8 cellular contexts compared by ENCODE assay signal in the genomic region with DNA sequence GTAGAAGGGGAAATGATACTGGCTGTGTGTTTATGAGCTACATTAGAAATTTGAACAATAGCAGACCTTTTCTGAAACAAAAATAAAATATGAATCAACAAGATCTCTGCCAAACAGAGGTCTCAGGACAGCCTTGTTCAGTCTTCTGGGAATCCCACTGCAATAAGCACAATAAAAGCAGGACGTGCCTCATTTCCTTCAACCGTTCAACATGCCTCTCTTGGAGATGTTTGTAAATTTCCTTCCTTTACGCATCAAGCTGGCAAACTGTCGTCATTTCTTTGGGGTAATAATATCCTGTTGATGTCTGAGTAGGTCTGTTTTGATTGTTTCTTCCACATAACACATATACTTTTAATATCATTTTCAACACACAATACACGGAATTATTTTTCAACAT.
DNase-seq lines count a peak whose midpoint lies in the region; ATAC-seq, FAIRE-seq and TF ChIP-seq lines count a peak whose summit lies in the region.

No MANE protein-coding gene starts in this region.

- peaks cover 12 to 16% of the 10 kb centered on the region in 2 donors for H3K4me1 Mint-ChIP-seq in natural killer cell treated with Interleukin-12 subunit alpha and Interleukin-12 subunit beta and Interleukin-15 and Interleukin-18, amount 100 ng/mL, for 72 hours (ENCODE audit: low read depth in 2 of 2)

- dilution Hi-C loops in endothelial cell of umbilical vein (cut with MboI; ENCODE audit: extremely low pct_ligation_motif_present, low sequenced_read_pairs): no loop called here

- H4K20me1 ChIP-seq in BLaER1: no peaks in the 10 kb centered on the region
- H4K20me1 ChIP-seq in endothelial cell of umbilical vein (replicated peaks; ENCODE audit: control insufficient read depth, extremely low read depth, insufficient read depth, low read length): no peaks in the 10 kb centered on the region

- no peaks in the 10 kb centered on the region for H3K36me3 Mint-ChIP-seq in natural killer cell treated with Interleukin-12 subunit alpha and Interleukin-12 subunit beta and Interleukin-15 and Interleukin-18, amount 100 ng/mL, for 72 hours

- H3K4me2 ChIP-seq in BLaER1 (peak overlapping the region; percentile 94), endothelial cell of umbilical vein (ENCODE audit: insufficient read depth, low read length) (peak overlapping the region; percentile 97)

- CTCF ChIA-PET in endothelial cell of umbilical vein (lab: Charles Lee): interaction anchor here (0.7 to 3.5 kb wide), 12 partner anchors 10 to 414 kb away, joined by 3 to 20 read pairs (median 4); no protein-coding TSS in a partner anchor

- 0 out of 2 replicates have a peak, but pooled peaks cover 4% of the 10 kb centered on the region for H3K9me3 ChIP-seq in BLaER1
- H3K9me3 ChIP-seq in endothelial cell of umbilical vein (replicated peaks; ENCODE audit: control insufficient read depth, insufficient read depth, low read length): no peaks in the 10 kb centered on the region

- H2AFZ ChIP-seq in endothelial cell of umbilical vein (ENCODE audit: low read depth, low read length): no peak overlapping the region

- intact Hi-C loops in endothelial cell of umbilical vein (cut with micrococcal nuclease): loop anchor here (1.0 to 5.0 kb wide), 19 partner anchors 11 to 1064 kb away; a partner anchor contains a TSS

- POLR2A ChIA-PET in endothelial cell of umbilical vein (lab: Charles Lee): interaction anchor here (0.6 to 1.4 kb wide), 7 partner anchors 10 to 109 kb away, joined by 3 to 6 read pairs (median 3); no protein-coding TSS in a partner anchor

- H3K27me3 Mint-ChIP-seq in natural killer cell treated with Interleukin-12 subunit alpha and Interleukin-12 subunit beta and Interleukin-15 and Interleukin-18, amount 100 ng/mL, for 72 hours: no peaks in the 10 kb centered on the region

- BruUV-seq in endothelial cell of umbilical vein (replicated peaks; lab: Mats Ljungman, UMichigan): no TSS peak

- DNase-seq in NCI-H460 (ENCODE audit: extremely low read depth, low read depth) (peak; percentile 51), endothelial cell of umbilical vein (ENCODE audit: low read depth, low spot score) (peak; percentile 100), NCI-H524 (lab: John Stamatoyannopoulos, UW) (no peak), NCI-H1694 (lab: John Stamatoyannopoulos, UW) (no peak)
- no peak for DNase-seq in natural killer cell treated with Interleukin-12 subunit alpha and Interleukin-12 subunit beta and Interleukin-15 and Interleukin-18, amount 100 ng/mL, for 72 hours (ENCODE audit: low spot score)

- H3K4me1 ChIP-seq in BLaER1 (peaks cover 86% of the 10 kb centered on the region), endothelial cell of umbilical vein (ENCODE audit: control insufficient read depth, extremely low read depth, insufficient read depth, low read length) (peaks cover 60% of the 10 kb centered on the region)

- peak overlapping the region; percentile 62 for H3K4me3 ChIP-seq in BLaER1
- H3K4me3 ChIP-seq in endothelial cell of umbilical vein (replicated peaks in 1 of 3; ENCODE audit: insufficient read depth in 1 of 3, low read depth in 1 of 3, low read length in 3 of 3): peak overlapping the region in 1 of 3 experiments; percentile 55

- no peak for TF ChIP-seq CTCF in endothelial cell of umbilical vein (IDR thresholded peaks at IDR 0.05; ENCODE audit: extremely low read depth in 1 of 2, insufficient read depth in 1 of 2, low read depth in 1 of 2, low read length in 2 of 2)

- H3K27me3 ChIP-seq in BLaER1: no peaks in the 10 kb centered on the region
- no peaks in the 10 kb centered on the region for H3K27me3 ChIP-seq in endothelial cell of umbilical vein (ENCODE audit: control insufficient read depth in 2 of 2, insufficient read depth in 2 of 2, low read length in 2 of 2)

- H3K27ac ChIP-seq in BLaER1 (peak overlapping the region; percentile 94), endothelial cell of umbilical vein (ENCODE audit: insufficient read depth, low read depth, low read length) (peak overlapping the region; percentile 96)

- H3K27ac Mint-ChIP-seq in natural killer cell treated with Interleukin-12 subunit alpha and Interleukin-12 subunit beta and Interleukin-15 and Interleukin-18, amount 100 ng/mL, for 72 hours: peak overlapping the region; percentile 42 to 66

- H3K4me3 Mint-ChIP-seq in natural killer cell treated with Interleukin-12 subunit alpha and Interleukin-12 subunit beta and Interleukin-15 and Interleukin-18, amount 100 ng/mL, for 72 hours: peak overlapping the region; percentile 66

- peaks cover 10% of the 10 kb centered on the region for H3K36me3 ChIP-seq in BLaER1
- no peaks in the 10 kb centered on the region for H3K36me3 ChIP-seq in endothelial cell of umbilical vein (ENCODE audit: control insufficient read depth in 2 of 2, extremely low read depth in 1 of 2, insufficient read depth in 2 of 2, low read length in 2 of 2)

- H3K9me1 ChIP-seq in endothelial cell of umbilical vein (replicated peaks; ENCODE audit: control insufficient read depth, extremely low read depth, insufficient read depth, low read length): no peaks in the 10 kb centered on the region

- no peak for ATAC-seq in natural killer cell treated with Interleukin-12 subunit alpha and Interleukin-12 subunit beta and Interleukin-15 and Interleukin-18, amount 100 ng/mL, for 72 hours
- no peak for ATAC-seq in GM19463 (IDR thresholded peaks at IDR 0.05; ENCODE audit: unreplicated experiment)
- no peak for ATAC-seq in GM19397 (IDR thresholded peaks at IDR 0.05; ENCODE audit: unreplicated experiment)

- FAIRE-seq in endothelial cell of umbilical vein (lab: Jason Lieb, UNC): peak; percentile 94

- peaks cover 47% of the 10 kb centered on the region for H3K79me2 ChIP-seq in endothelial cell of umbilical vein (ENCODE audit: control insufficient read depth, insufficient read depth, low read length)

- TF ChIP-seq POLR2A in endothelial cell of umbilical vein (IDR thresholded peaks at IDR 0.05; ENCODE audit: low read depth, low read length): peak; percentile 68

- no peaks in the 10 kb centered on the region for H3K9me3 Mint-ChIP-seq in natural killer cell treated with Interleukin-12 subunit alpha and Interleukin-12 subunit beta and Interleukin-15 and Interleukin-18, amount 100 ng/mL, for 72 hours

- H3K9ac ChIP-seq in BLaER1 (peak overlapping the region; percentile 85), endothelial cell of umbilical vein (replicated peaks; ENCODE audit: extremely low read depth, insufficient read depth, low read length) (peak overlapping the region; percentile 100)

TF ChIP-seq in endothelial cell of umbilical vein, 7 proteins besides CTCF, POLR2A, EP300 and RAD21:
- TF ChIP-seq, protein P1, sequence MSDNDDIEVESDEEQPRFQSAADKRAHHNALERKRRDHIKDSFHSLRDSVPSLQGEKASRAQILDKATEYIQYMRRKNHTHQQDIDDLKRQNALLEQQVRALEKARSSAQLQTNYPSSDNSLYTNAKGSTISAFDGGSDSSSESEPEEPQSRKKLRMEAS (IDR thresholded peaks at IDR 0.05; ENCODE audit: insufficient read depth, insufficient read length): no peak
- TF ChIP-seq FOS (IDR thresholded peaks at IDR 0.05; ENCODE audit: borderline replicate concordance, insufficient read depth, low read length) (peak; percentile 94), POLR2AphosphoS5 (IDR thresholded peaks at IDR 0.05; ENCODE audit: insufficient read depth, low read depth, low read length) (peak; percentile 94), MYC (IDR thresholded peaks at IDR 0.05; ENCODE audit: low read depth, low read length) (no peak), EZH2 (IDR thresholded peaks at IDR 0.05; ENCODE audit: borderline replicate concordance, low read depth, low read length, severe bottlenecking) (no peak), JUN (IDR thresholded peaks at IDR 0.05; ENCODE audit: borderline replicate concordance, insufficient read depth, insufficient read length, low read depth) (peak; percentile 97), GATA2 (IDR thresholded peaks at IDR 0.05; ENCODE audit: insufficient read depth, insufficient read length, low read depth, low read length) (peak; percentile 76)

Comparison
In these comparisons a context has a peak if more than half of its experiments do, and no peak if none do; other contexts are left out.
1. DNase-seq: peak in NCI-H460 (single experiment) and endothelial cell of umbilical vein (single experiment); none in natural killer cell treated with Interleukin-12 subunit alpha and Interleukin-12 subunit beta and Interleukin-15 and Interleukin-18, amount 100 ng/mL, for 72 hours (single experiment), NCI-H524 (0 of 2) and NCI-H1694 (single experiment).